ENCODE assay signal across 8 cellular contexts in the genomic region with DNA sequence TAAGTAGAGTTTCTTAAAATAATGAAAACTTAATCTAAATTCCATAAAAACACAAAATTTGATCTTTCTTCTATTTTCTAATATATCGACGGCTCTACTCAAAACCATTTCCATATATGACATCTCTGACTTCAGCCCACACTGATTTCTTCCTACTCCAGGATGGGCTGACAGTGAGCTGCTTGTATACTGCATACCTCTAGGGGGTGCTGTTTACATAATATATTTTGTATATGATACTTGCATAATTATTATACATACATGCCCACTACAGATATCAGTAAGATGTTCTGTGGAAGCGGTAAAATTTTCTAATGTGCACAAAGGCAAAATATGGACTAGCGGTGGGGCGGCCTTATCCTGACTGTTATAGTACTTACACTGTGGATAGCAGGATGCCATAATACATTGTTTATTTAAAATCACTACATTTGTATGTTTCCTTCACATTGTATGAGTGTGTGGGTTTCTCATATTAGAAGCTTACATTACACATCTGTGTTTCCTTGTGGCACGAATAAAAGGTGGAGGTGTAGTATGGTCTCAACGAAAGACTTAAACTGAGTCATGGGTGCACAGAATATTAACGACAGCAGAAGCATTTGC.
DNase-seq lines count a peak whose midpoint lies in the region; ATAC-seq and TF ChIP-seq lines count a peak whose summit lies in the region.

No MANE protein-coding gene starts in this region.

- no peaks in the 10 kb centered on the region for H4K20me1 ChIP-seq in Loucy (ENCODE audit: insufficient read depth, low read length, poor library complexity, severe bottlenecking)

- no peaks in the 10 kb centered on the region for H3K79me2 ChIP-seq in Loucy (ENCODE audit: insufficient read depth, low read length)

- peaks cover 0 to 1% of the 10 kb centered on the region in 2 donors for H3K9me3 Mint-ChIP-seq in effector memory CD8-positive, alpha-beta T cell

- ATAC-seq in effector memory CD8-positive, alpha-beta T cell (replicated peaks): no peak
- ATAC-seq in HG03139 (IDR thresholded peaks at IDR 0.05; ENCODE audit: unreplicated experiment): no peak

- no peaks in the 10 kb centered on the region for H3K4me1 ChIP-seq in Loucy (ENCODE audit: insufficient read depth, low read length, poor library complexity, severe bottlenecking)

- H3K36me3 ChIP-seq in Loucy (ENCODE audit: insufficient read depth, low read length): no peaks in the 10 kb centered on the region

- no peak overlapping the region for H3K4me3 ChIP-seq in Loucy (ENCODE audit: low read length, poor library complexity, severe bottlenecking)

- H3K27ac Mint-ChIP-seq in effector memory CD8-positive, alpha-beta T cell: no peak overlapping the region

- no peaks in the 10 kb centered on the region for H3K36me3 Mint-ChIP-seq in effector memory CD8-positive, alpha-beta T cell (ENCODE audit: insufficient read depth)

- no peak overlapping the region for H3K4me3 Mint-ChIP-seq in effector memory CD8-positive, alpha-beta T cell

- H3K27me3 ChIP-seq in Loucy (ENCODE audit: insufficient read depth, low read length, poor library complexity, severe bottlenecking): no peaks in the 10 kb centered on the region

- H3K27me3 Mint-ChIP-seq in effector memory CD8-positive, alpha-beta T cell: peaks cover 0 to 6% of the 10 kb centered on the region in 2 donors

- peak; percentile 86 for TF ChIP-seq CTCF in Loucy (conservative IDR thresholded peaks at IDR 0.05; ENCODE audit: low read length)

- no peaks in the 10 kb centered on the region for H3K4me1 Mint-ChIP-seq in effector memory CD8-positive, alpha-beta T cell (ENCODE audit: low read depth in 2 of 2)

- no peak overlapping the region; the same call in 1 of the 2 replicates for H2AFZ ChIP-seq in Loucy (ENCODE audit: low read length)

- no peaks in the 10 kb centered on the region for H3K9me3 ChIP-seq in Loucy (ENCODE audit: insufficient read depth, low read depth, low read length)

- H3K4me2 ChIP-seq in Loucy (ENCODE audit: low read depth, low read length, poor library complexity, severe bottlenecking): no peak overlapping the region

- peak; percentile 1 to 32 for DNase-seq in SHP77 (lab: John Stamatoyannopoulos, UW)
- no peak for DNase-seq in SHP77 treated with DMSO at 0.1 percent for 48 hours (lab: John Stamatoyannopoulos, UW)
- DNase-seq in HCEC 1CT: peak; percentile 20
- peak; percentile 43 for DNase-seq in SKM-1 treated with dmso at 0.1 percent for 144 hours (lab: John Stamatoyannopoulos, UW; ENCODE audit: unreplicated experiment)
- peak; percentile 27 for DNase-seq in germinal center (ENCODE audit: low spot score)
- no peak for DNase-seq in effector memory CD8-positive, alpha-beta T cell

- no peaks in the 10 kb centered on the region for H3K9me2 ChIP-seq in Loucy (replicated peaks; ENCODE audit: low read depth, low read length)

- no peak overlapping the region for H3K9ac ChIP-seq in Loucy (ENCODE audit: low read depth, low read length, poor library complexity, severe bottlenecking)

- H3F3A ChIP-seq in Loucy (ENCODE audit: low read depth): no peaks in the 10 kb centered on the region

Comparison
In these comparisons a context has a peak if more than half of its experiments do, and no peak if none do; other contexts are left out.
1. DNase-seq: peak in SHP77 (2 of 2), HCEC 1CT (single experiment), SKM-1 treated with dmso at 0.1 percent for 144 hours (single experiment) and germinal center (single experiment); none in SHP77 treated with DMSO at 0.1 percent for 48 hours (single experiment) and effector memory CD8-positive, alpha-beta T cell (0 of 3).